Comparison of ENCODE assay signal across 25 cellular contexts in the genomic region with DNA sequence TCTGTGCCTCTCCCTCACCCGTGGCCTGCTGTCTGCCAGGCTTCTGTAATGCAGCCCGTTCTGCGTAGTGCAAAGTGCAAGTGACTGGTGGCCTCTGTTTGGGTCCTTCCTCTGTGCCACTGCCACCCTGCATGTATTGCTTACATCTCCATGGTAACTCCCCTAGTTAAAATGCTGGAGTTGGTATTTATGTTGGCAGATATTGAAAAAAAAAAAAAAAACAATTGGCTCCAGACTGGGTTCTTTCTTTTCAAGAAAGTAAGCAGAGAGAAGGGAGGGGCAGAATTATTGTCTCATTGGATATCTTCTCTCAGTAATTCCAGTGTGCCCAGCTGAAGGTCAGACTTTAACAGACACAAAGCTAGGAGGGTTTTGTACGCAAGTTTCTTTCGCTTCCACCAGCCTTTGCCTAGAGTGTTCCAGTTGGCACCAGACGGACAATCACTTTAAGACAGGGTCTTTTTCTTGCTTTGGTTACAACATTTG.
DNase-seq lines count a peak whose midpoint lies in the region; ATAC-seq and TF ChIP-seq lines count a peak whose summit lies in the region.
"Had no signal": no experiment of that assay in that cellular context is flagged by ENCODE, and none has a peak within 500 bp of the region (broad histone marks: within the 10 kb centered on the region; RNA-seq: fewer than 3 reads in every experiment).

No MANE protein-coding gene starts in this region.

- intact Hi-C loops in lower lobe of right lung (cut with DNase I) (no loop called here), sigmoid colon (cut with DNase I) (no loop called here)

- 59 to 81% methylated on average over 6 of the region's 6 CpGs for WGBS in sigmoid colon, 2 donors

- TF ChIP-seq EP300 in sigmoid colon (IDR thresholded peaks at IDR 0.05): no peak

- TF ChIP-seq POLR2A in sigmoid colon (IDR thresholded peaks at IDR 0.05): no peak

- H3K36me3 ChIP-seq in lower lobe of right lung: peaks cover 18% of the 10 kb centered on the region
- H3K36me3 ChIP-seq in sigmoid colon: peaks cover 0 to 43% (median 8%) of the 10 kb centered on the region in 4 donors
- no peaks in the 10 kb centered on the region for H3K36me3 ChIP-seq in BE2C

- peak; percentile 11 for DNase-seq in COR-L47 (lab: John Stamatoyannopoulos, UW)
- peak in 29 of 61 donors; percentile 10 to 58 (median 32) for DNase-seq in caudate nucleus (lab: John Stamatoyannopoulos, UW)
- no peak for DNase-seq in lower lobe of right lung
- DNase-seq in sigmoid colon: no peak
- no peak for DNase-seq in activated gamma-delta T cell (lab: John Stamatoyannopoulos, UW)
- no peak for DNase-seq in BE2C
- DNase-seq: activated CD4-positive, alpha-beta T cell treated with anti-CD3 and anti-CD28 coated beads for 1 hour; activated CD8-positive, alpha-beta memory T cell treated with anti-CD3 and anti-CD28 coated beads, Interleukin-2, amount 10 ng/mL, durations not matched to agents 7 days and 5 days; activated effector memory CD4-positive, alpha-beta T cell treated with Interleukin-2 at 50 U/mL for 16 hours; amniotic stem cell; CD4-positive, alpha-beta T cell; cortex of kidney; DND-41; glutamatergic neuron; H7; immature natural killer cell; KG1; mesendoderm; NCI-H1092; NCI-H526; spleen had no signal

- peak overlapping the region; percentile 78 for H3K27ac ChIP-seq in caudate nucleus (ENCODE audit: low read depth, low read length)
- peak overlapping the region; percentile 0 for H3K27ac ChIP-seq in lower lobe of right lung
- peak overlapping the region; percentile 65 to 79 (median 76) for H3K27ac ChIP-seq in sigmoid colon
- H3K27ac ChIP-seq: epithelial cell of prostate, spleen had no signal

- TF ChIP-seq CTCF in lower lobe of right lung (IDR thresholded peaks at IDR 0.05): no peak
- TF ChIP-seq CTCF in sigmoid colon (IDR thresholded peaks at IDR 0.05): no peak
- TF ChIP-seq CTCF in BE2C (IDR thresholded peaks at IDR 0.05; ENCODE audit: low read depth, low read length): no peak

- H3K4me1 ChIP-seq in lower lobe of right lung: no peaks in the 10 kb centered on the region
- H3K4me1 ChIP-seq in sigmoid colon: peaks cover 0 to 67% (median 46%) of the 10 kb centered on the region in 4 donors
- H3K4me1 ChIP-seq in BE2C: no peaks in the 10 kb centered on the region

- no peak overlapping the region for H3K4me3 ChIP-seq in lower lobe of right lung
- no peak overlapping the region for H3K4me3 ChIP-seq in sigmoid colon
- H3K4me3 ChIP-seq in BE2C (ENCODE audit: low read depth, low read length): no peak overlapping the region
- H3K4me3 ChIP-seq: spleen had no signal

- H3K9me3 ChIP-seq in lower lobe of right lung (no peaks in the 10 kb centered on the region), sigmoid colon (no peaks in the 10 kb centered on the region), BE2C (no peaks in the 10 kb centered on the region)
- H3K9me3 ChIP-seq: spleen had no signal

- no peaks in the 10 kb centered on the region for H3K27me3 ChIP-seq in lower lobe of right lung (ENCODE audit: low read depth)
- no peaks in the 10 kb centered on the region for H3K27me3 ChIP-seq in sigmoid colon
- no peaks in the 10 kb centered on the region for H3K27me3 ChIP-seq in BE2C
- H3K27me3 ChIP-seq: spleen had no signal

- no peak for ATAC-seq in lower lobe of right lung
- ATAC-seq in GM21423 (IDR thresholded peaks at IDR 0.05; ENCODE audit: unreplicated experiment): no peak
- ATAC-seq in GM18520 (IDR thresholded peaks at IDR 0.05; ENCODE audit: unreplicated experiment): no peak
- ATAC-seq: activated CD8-positive, alpha-beta memory T cell treated with anti-CD3 and anti-CD28 coated beads, Interleukin-2, amount 10 ng/mL, durations not matched to agents 7 days and 5 days; stimulated activated memory B cell treated with anti-CD40 and anti-IgM and Interleukin-4, amounts not matched to agents 10 μg/mL and 1 μg/mL and 100 μg/mL, for 72 hours had no signal

Comparison
In these comparisons a context has a peak if more than half of its experiments do, and no peak if none do; other contexts are left out.
1. H3K27ac ChIP-seq: peak in every context shown above with its lines; median percentile 78 in caudate nucleus; 76 in sigmoid colon; 0 in lower lobe of right lung.